8 cellular contexts compared by ENCODE assay signal in the genomic region with DNA sequence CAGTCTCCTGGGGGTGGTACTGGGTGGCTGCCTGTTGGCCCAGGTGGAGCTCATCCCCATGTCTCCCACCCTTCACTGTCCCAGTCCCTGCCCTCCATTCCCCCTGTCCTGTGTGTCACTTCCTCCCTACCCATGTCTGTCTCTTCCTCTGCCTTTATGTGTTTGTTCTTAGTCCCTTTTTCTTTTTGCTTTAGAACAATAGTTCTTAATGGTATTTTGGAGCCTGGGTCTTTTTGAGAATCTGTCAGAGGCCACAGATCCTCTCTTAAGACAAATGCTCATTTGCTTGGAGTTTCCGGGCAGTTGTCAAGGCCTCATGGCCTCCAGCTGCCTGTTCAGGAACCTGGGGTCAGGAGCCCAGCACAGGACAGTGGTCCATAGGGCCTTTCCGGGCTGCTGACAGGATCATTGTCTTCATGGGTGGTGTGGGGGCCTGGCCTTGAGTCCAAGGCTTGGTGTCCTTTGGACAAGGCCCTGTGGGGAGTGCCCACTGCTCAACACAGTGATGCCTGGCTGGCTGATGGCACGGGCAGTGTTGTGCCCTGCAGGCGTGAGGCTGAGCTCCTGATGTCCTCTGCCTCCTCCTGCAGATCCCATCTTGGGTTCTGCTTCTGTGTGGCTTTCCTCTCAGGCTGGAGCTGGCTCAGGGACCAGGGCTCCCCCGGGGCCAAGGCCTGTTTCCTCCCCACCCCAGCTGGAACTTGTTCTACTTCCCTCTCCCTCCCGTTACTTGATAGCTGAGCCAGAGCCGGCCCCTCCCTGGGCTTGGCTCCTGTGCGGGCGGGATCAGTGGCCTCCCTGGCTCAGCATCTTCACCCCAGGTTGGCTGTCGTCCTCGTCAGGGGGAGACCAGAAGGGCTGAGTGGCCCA. TPM values are rescaled to one million over a fixed set of nuclear protein-coding genes. Genes with fewer than 3 reads are reported as not detected.
A peak's percentile ranks its signal among the peaks of the same experiment; 100 is the strongest.
DNase-seq lines count a peak whose midpoint lies in the region; ATAC-seq and TF ChIP-seq lines count a peak whose summit lies in the region.

No MANE protein-coding gene starts in this region.

- H3K27ac Mint-ChIP-seq in central memory CD8-positive, alpha-beta T cell (ENCODE audit: low read depth), result peak overlapping the region; percentile 97

- peaks cover 85% of the 10 kb centered on the region for H3K79me2 ChIP-seq in Loucy (ENCODE audit: insufficient read depth, low read length)

- no peaks in the 10 kb centered on the region for H3K9me3 Mint-ChIP-seq in central memory CD8-positive, alpha-beta T cell

- peaks cover 86% of the 10 kb centered on the region for H3K4me1 Mint-ChIP-seq in central memory CD8-positive, alpha-beta T cell

- CTCF ChIA-PET in A673 (lab: Charles Lee), result no interaction called here

- POLR2A ChIA-PET in A673 (lab: Charles Lee; ENCODE audit: low non-redundant PET), result no interaction called here

- 0 out of 2 replicates have a peak, but pooled peaks cover 3% of the 10 kb centered on the region for H3F3A ChIP-seq in Loucy (ENCODE audit: low read depth)

- no peak for TF ChIP-seq CTCF in A673 (conservative IDR thresholded peaks at IDR 0.05; ENCODE audit: low read depth, low read length)
- TF ChIP-seq CTCF in Loucy (conservative IDR thresholded peaks at IDR 0.05; ENCODE audit: low read length), result no peak

- H3K36me3 Mint-ChIP-seq in central memory CD8-positive, alpha-beta T cell (ENCODE audit: insufficient read depth), result peaks cover 71% of the 10 kb centered on the region

- no peaks in the 10 kb centered on the region for H3K27me3 Mint-ChIP-seq in central memory CD8-positive, alpha-beta T cell

- DNase-seq in A673 (ENCODE audit: low spot score) (no peak), midbrain (lab: John Stamatoyannopoulos, UW) (no peak), ecto neural progenitor cell (ENCODE audit: low spot score) (no peak), HuH-7.5 (ENCODE audit: low spot score) (no peak)
- DNase-seq in central memory CD8-positive, alpha-beta T cell (ENCODE audit: low spot score in 2 of 2), result no peak

- H3K4me1 ChIP-seq in A673 (ENCODE audit: insufficient read depth, low read length, poor library complexity, severe bottlenecking) (peaks cover 67% of the 10 kb centered on the region), Loucy (ENCODE audit: insufficient read depth, low read length, poor library complexity, severe bottlenecking) (peaks cover 68% of the 10 kb centered on the region), mononuclear cell (ENCODE audit: insufficient read depth, low read length) (peaks cover 85% of the 10 kb centered on the region)

- H3K27me3 ChIP-seq in A673 (replicated peaks; ENCODE audit: insufficient read depth, low read depth, low read length, poor library complexity) (no peaks in the 10 kb centered on the region), Loucy (ENCODE audit: insufficient read depth, low read length, poor library complexity, severe bottlenecking) (no peaks in the 10 kb centered on the region), mononuclear cell (ENCODE audit: insufficient read depth, low read length) (no peaks in the 10 kb centered on the region)

- H3K9me2 ChIP-seq in Loucy (replicated peaks; ENCODE audit: low read depth, low read length), result no peaks in the 10 kb centered on the region

- H4K20me1 ChIP-seq in Loucy (ENCODE audit: insufficient read depth, low read length, poor library complexity, severe bottlenecking), result peaks cover 82% of the 10 kb centered on the region

- H2AFZ ChIP-seq in Loucy (ENCODE audit: low read length), result no peak overlapping the region

- H3K36me3 ChIP-seq in A673 (ENCODE audit: insufficient read depth, low read length, poor library complexity, severe bottlenecking) (peaks cover 34% of the 10 kb centered on the region), Loucy (ENCODE audit: insufficient read depth, low read length) (peaks cover 6% of the 10 kb centered on the region; the same call in 1 of the 2 replicates)

- no peak overlapping the region for H3K4me3 ChIP-seq in A673 (ENCODE audit: low read depth, low read length, poor library complexity, severe bottlenecking)
- peak overlapping the region; percentile 96 for H3K4me3 ChIP-seq in Loucy (ENCODE audit: low read length, poor library complexity, severe bottlenecking)
- H3K4me3 ChIP-seq in mononuclear cell (ENCODE audit: low read length), result peak overlapping the region; percentile 6

- peak overlapping the region; percentile 94 for H3K9ac ChIP-seq in Loucy (ENCODE audit: low read depth, low read length, poor library complexity, severe bottlenecking)

- H3K27ac ChIP-seq in A673 (ENCODE audit: low read depth, low read length, poor library complexity, severe bottlenecking), result peak overlapping the region; percentile 58

- intact Hi-C loops in A673 (cut with micrococcal nuclease; ENCODE audit: unreplicated experiment), result loop anchor here (10.0 kb wide), 1 partner anchor 88 kb away; the partner anchor contains the start of genes COQ8B and ITPKC

- peak overlapping the region; percentile 87 for H3K4me2 ChIP-seq in Loucy (ENCODE audit: low read depth, low read length, poor library complexity, severe bottlenecking)

- no TSS peak for BruUV-seq in A673 (replicated peaks; lab: Mats Ljungman, UMichigan)

- peak overlapping the region; percentile 98 for H3K4me3 Mint-ChIP-seq in central memory CD8-positive, alpha-beta T cell

- no peak for ATAC-seq in central memory CD8-positive, alpha-beta T cell (replicated peaks; ENCODE audit: extremely low read depth, poor library complexity, severe bottlenecking)
- no peak for ATAC-seq in GM18858 (IDR thresholded peaks at IDR 0.05; ENCODE audit: unreplicated experiment)

- H3K9me3 ChIP-seq in A673 (ENCODE audit: low read depth, low read length, poor library complexity, severe bottlenecking) (no peaks in the 10 kb centered on the region), Loucy (ENCODE audit: insufficient read depth, low read depth, low read length) (no peaks in the 10 kb centered on the region), mononuclear cell (ENCODE audit: low read depth, low read length) (no peaks in the 10 kb centered on the region)

RNA-seq across cellular contexts. Expression of gene EGLN2, which starts 3.5 kb away (rescaled TPM):
- 105 and 113 TPM in 2 replicates for total RNA-seq in A673 (2021)
- total RNA-seq in mononuclear cell, result 52.7 TPM

RNA-seq across cellular contexts. Expression of gene RAB4B, which starts 24.5 kb away (rescaled TPM):
- 9.1 and 14.6 TPM in 2 replicates for total RNA-seq in A673 (2021)
- total RNA-seq in mononuclear cell, result 9.6 TPM

RNA-seq across cellular contexts. Expression of gene MIA, which starts 27.2 kb away (rescaled TPM):
- 0.75 and 0.85 TPM in 2 replicates for total RNA-seq in A673 (2021)
- not detected for total RNA-seq in mononuclear cell

RNA-seq across cellular contexts. Expression of gene CYP2A6, which starts 47.7 kb away (rescaled TPM):
- total RNA-seq in A673 (2021), result not detected in 2 replicates
- total RNA-seq in mononuclear cell, result not detected

RNA-seq across cellular contexts. Expression of gene SNRPA, which starts 51.5 kb away (rescaled TPM):
- total RNA-seq in A673 (2021) (167 and 179 TPM in 2 replicates), mononuclear cell (26.2 TPM)
